ENCODE assay signal across 8 cellular contexts in genomic region chr2:168210898-168211570, GRCh38. TPM values are rescaled to one million over a fixed set of nuclear protein-coding genes. Genes with fewer than 3 reads are reported as not detected.
DNase-seq lines count a peak whose midpoint lies in the region; ATAC-seq and TF ChIP-seq lines count a peak whose summit lies in the region.

No MANE protein-coding gene starts in this region.

- DNase-seq in CD4-positive, alpha-beta memory T cell = no peak
- DNase-seq in PC-9 = peak; percentile 23 to 98
- peak; percentile 97 for DNase-seq in epithelial cell of proximal tubule (ENCODE audit: low read depth)
- DNase-seq in retinal pigment epithelial cell (ENCODE audit: low read depth) = no peak
- no peak for DNase-seq in progenitor cell of endocrine pancreas (ENCODE audit: low spot score, unreplicated experiment)
- no peak for DNase-seq in posterior cingulate gyrus

- H3K9me3 Mint-ChIP-seq in CD4-positive, alpha-beta memory T cell = no peaks in the 10 kb centered on the region
- H3K9me3 Mint-ChIP-seq in progenitor cell of endocrine pancreas (ENCODE audit: low read depth) = peaks cover 4% of the 10 kb centered on the region

- H3K27ac ChIP-seq in CD4-positive, alpha-beta memory T cell (ENCODE audit: low read depth, low read length) = no peak overlapping the region
- H3K27ac ChIP-seq in PC-9 = peak overlapping the region; percentile 99

- no peaks in the 10 kb centered on the region for H3K9me3 ChIP-seq in CD4-positive, alpha-beta memory T cell (ENCODE audit: control insufficient read depth in 1 of 2, low read length in 2 of 2)
- H3K9me3 ChIP-seq in PC-9 (ENCODE audit: insufficient read depth, low read depth) = no peaks in the 10 kb centered on the region

- no peaks in the 10 kb centered on the region for H3K27me3 Mint-ChIP-seq in CD4-positive, alpha-beta memory T cell
- H3K27me3 Mint-ChIP-seq in progenitor cell of endocrine pancreas = no peaks in the 10 kb centered on the region

- peaks cover 4 to 6% of the 10 kb centered on the region in 2 donors for H3K36me3 Mint-ChIP-seq in CD4-positive, alpha-beta memory T cell
- peaks cover 12% of the 10 kb centered on the region for H3K36me3 Mint-ChIP-seq in progenitor cell of endocrine pancreas (ENCODE audit: insufficient read depth)

- H3K4me1 ChIP-seq in CD4-positive, alpha-beta memory T cell (ENCODE audit: insufficient read depth, low read length) = peaks cover 34% of the 10 kb centered on the region
- peaks cover 54% of the 10 kb centered on the region for H3K4me1 ChIP-seq in PC-9 (replicated peaks; ENCODE audit: insufficient read depth)

- peak overlapping the region in 6 of 7 donors; percentile 0 to 59 (median 12) for H3K27ac Mint-ChIP-seq in CD4-positive, alpha-beta memory T cell
- no peak overlapping the region for H3K27ac Mint-ChIP-seq in progenitor cell of endocrine pancreas

- POLR2A ChIA-PET in CD4-positive, alpha-beta memory T cell (lab: Charles Lee; ENCODE audit: partially characterized antibody) = interaction anchor here (1.1 to 2.1 kb wide), 3 partner anchors 16 to 35 kb away, joined by 3 to 6 read pairs (median 4); partner anchors contain the start of gene STK39
- POLR2A ChIA-PET in PC-9 (lab: Charles Lee; ENCODE audit: unreplicated experiment) = no interaction called here

- BruUV-seq in PC-9 (replicated peaks; lab: Mats Ljungman, UMichigan) = no TSS peak

- H3K4me1 Mint-ChIP-seq in CD4-positive, alpha-beta memory T cell = peaks cover 46 to 63% (median 57%) of the 10 kb centered on the region in 4 donors
- H3K4me1 Mint-ChIP-seq in progenitor cell of endocrine pancreas (ENCODE audit: low read depth) = peaks cover 16% of the 10 kb centered on the region

- no peaks in the 10 kb centered on the region for H3K9me2 ChIP-seq in PC-9 (ENCODE audit: insufficient read depth)

- H4K20me1 ChIP-seq in PC-9 (ENCODE audit: insufficient read depth) = no peaks in the 10 kb centered on the region

- H3K79me2 ChIP-seq in PC-9 (ENCODE audit: low read depth) = peaks cover 59% of the 10 kb centered on the region

- intact Hi-C loops in CD4-positive, alpha-beta memory T cell (cut with micrococcal nuclease) = loop anchor here (2.0 kb wide), 1 partner anchor 18 kb away; no protein-coding TSS in a partner anchor
- intact Hi-C loops in PC-9 (cut with micrococcal nuclease; ENCODE audit: unreplicated experiment) = loop anchor here (2.0 to 10.0 kb wide), 3 partner anchors 18 to 1976 kb away; partner anchors contain the start of gene STK39
- intact Hi-C loops in posterior cingulate gyrus (cut with DNase I) = no loop called here

- H3K4me3 Mint-ChIP-seq in CD4-positive, alpha-beta memory T cell = peak overlapping the region; percentile 18 to 89 (median 70)
- H3K4me3 Mint-ChIP-seq in progenitor cell of endocrine pancreas (ENCODE audit: low read depth) = no peak overlapping the region

- peaks cover 29% of the 10 kb centered on the region for H3F3A ChIP-seq in PC-9 (ENCODE audit: insufficient read depth, low read depth)

- H3K27me3 ChIP-seq in CD4-positive, alpha-beta memory T cell (ENCODE audit: insufficient read depth, low read length) = no peaks in the 10 kb centered on the region
- H3K27me3 ChIP-seq in PC-9 (ENCODE audit: insufficient read depth, low read depth) = no peaks in the 10 kb centered on the region

- no peak overlapping the region for H3K4me3 ChIP-seq in CD4-positive, alpha-beta memory T cell (ENCODE audit: low read length in 2 of 2)
- H3K4me3 ChIP-seq in PC-9 = peak overlapping the region; percentile 27; the same call in 1 of the 2 replicates
- H3K4me3 ChIP-seq in epithelial cell of proximal tubule (ENCODE audit: low read depth, low read length) = peak overlapping the region; percentile 10
- peak overlapping the region; percentile 2 for H3K4me3 ChIP-seq in retinal pigment epithelial cell (ENCODE audit: low read length)

- H2AFZ ChIP-seq in PC-9 = no peak overlapping the region

- TF ChIP-seq CTCF in PC-9 (conservative IDR thresholded peaks at IDR 0.05) = no peak
- TF ChIP-seq CTCF in epithelial cell of proximal tubule (conservative IDR thresholded peaks at IDR 0.05; ENCODE audit: low read depth, low read length) = no peak
- TF ChIP-seq CTCF in retinal pigment epithelial cell (conservative IDR thresholded peaks at IDR 0.05; ENCODE audit: low read depth, low read length) = no peak
- TF ChIP-seq CTCF in progenitor cell of endocrine pancreas (IDR thresholded peaks at IDR 0.05; ENCODE audit: unreplicated experiment) = no peak

- H3K36me3 ChIP-seq in CD4-positive, alpha-beta memory T cell (ENCODE audit: insufficient read depth, low read length) = no peaks in the 10 kb centered on the region
- peaks cover 5% of the 10 kb centered on the region; the same call in 1 of the 2 replicates for H3K36me3 ChIP-seq in PC-9 (ENCODE audit: low read depth)

- CTCF ChIA-PET in CD4-positive, alpha-beta memory T cell (lab: Charles Lee; ENCODE audit: partially characterized antibody) = interaction anchor here (1.5 kb wide), 1 partner anchor 15 kb away, joined by 7 read pairs; no protein-coding TSS in a partner anchor
- CTCF ChIA-PET in PC-9 (lab: Charles Lee) = no interaction called here

- ATAC-seq in HG02938 (IDR thresholded peaks at IDR 0.05; ENCODE audit: unreplicated experiment) (peak; percentile 56), GM18858 (IDR thresholded peaks at IDR 0.05; ENCODE audit: unreplicated experiment) (no peak)

- peak overlapping the region; percentile 73 for H3K4me2 ChIP-seq in PC-9

RNA-seq across cellular contexts. Expression of gene STK39, which starts 36.4 kb away (rescaled TPM):
- total RNA-seq in CD4-positive, alpha-beta memory T cell = 10 to 100 TPM; 25.9 to 27.3 TPM
- 10 to 100 TPM in 1 of 2 donors, 1 to 10 TPM in 1; 4.9 to 10.6 TPM for polyA plus RNA-seq in CD4-positive, alpha-beta memory T cell
- 14.5 and 18.6 TPM in 2 replicates for total RNA-seq in PC-9 (2021)
- total RNA-seq in epithelial cell of proximal tubule = 32.3 and 46.0 TPM in 2 replicates
- total RNA-seq in progenitor cell of endocrine pancreas = 21.1 and 22.9 TPM in 2 replicates

Comparison
In these comparisons a context has a peak if more than half of its experiments do, and no peak if none do; other contexts are left out.
1. DNase-seq: peak in PC-9 (2 of 2) and epithelial cell of proximal tubule (single experiment); none in CD4-positive, alpha-beta memory T cell (0 of 5), retinal pigment epithelial cell (single experiment), progenitor cell of endocrine pancreas (single experiment) and posterior cingulate gyrus (0 of 10).
2. H3K4me3 ChIP-seq: peak in PC-9 (single experiment), epithelial cell of proximal tubule (single experiment) and retinal pigment epithelial cell (single experiment); none in CD4-positive, alpha-beta memory T cell (0 of 2).